Comparison of ENCODE assay signal across 1 cellular context in the genomic region with DNA sequence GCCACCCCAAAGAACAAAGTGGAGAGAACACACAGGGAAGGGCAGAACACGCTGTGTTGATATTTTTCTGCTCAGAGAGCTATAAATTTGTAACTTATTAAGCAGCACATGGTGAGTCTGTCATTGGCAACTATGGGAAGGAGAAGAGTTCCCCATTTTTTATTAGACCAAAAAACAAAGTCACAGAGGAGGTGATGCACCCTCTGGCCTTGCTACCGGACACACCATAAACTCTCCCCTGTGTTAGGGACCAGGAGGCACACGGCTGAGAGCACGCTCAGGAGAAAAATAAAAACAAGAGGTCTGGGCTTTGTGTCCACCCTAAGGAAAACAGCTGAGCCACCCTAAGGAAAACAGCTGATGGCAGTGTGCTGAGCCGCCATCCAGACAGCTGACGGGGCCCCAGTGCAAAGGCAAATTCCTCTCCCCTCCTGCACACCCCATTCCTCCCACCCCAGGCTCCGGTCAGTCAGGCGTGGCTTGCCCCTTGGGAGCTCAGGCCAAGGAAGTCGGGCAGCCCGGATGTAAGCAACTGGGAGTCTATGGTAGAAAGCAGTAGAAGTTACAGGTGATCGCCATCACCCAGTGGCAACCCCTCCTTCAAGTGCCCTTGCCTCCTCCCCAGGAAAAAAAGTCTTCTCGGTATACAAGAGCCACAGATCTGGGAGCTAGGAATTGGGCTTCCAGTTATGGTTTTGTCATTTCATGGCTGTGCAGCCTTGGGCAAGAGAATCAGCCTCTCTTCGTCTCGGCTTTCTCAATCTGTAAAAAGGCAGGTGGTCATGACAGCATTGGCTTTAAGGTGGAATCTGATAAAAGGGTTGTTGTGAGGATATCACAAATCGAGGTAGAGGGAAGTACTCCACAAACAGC.
TF ChIP-seq lines count a peak whose summit lies in the region.

No MANE protein-coding gene starts in this region.

TF ChIP-seq in SK-N-SH, 30 proteins besides CTCF, POLR2A, EP300 and RAD21 (continued from another document):
- TF ChIP-seq, protein P1, sequence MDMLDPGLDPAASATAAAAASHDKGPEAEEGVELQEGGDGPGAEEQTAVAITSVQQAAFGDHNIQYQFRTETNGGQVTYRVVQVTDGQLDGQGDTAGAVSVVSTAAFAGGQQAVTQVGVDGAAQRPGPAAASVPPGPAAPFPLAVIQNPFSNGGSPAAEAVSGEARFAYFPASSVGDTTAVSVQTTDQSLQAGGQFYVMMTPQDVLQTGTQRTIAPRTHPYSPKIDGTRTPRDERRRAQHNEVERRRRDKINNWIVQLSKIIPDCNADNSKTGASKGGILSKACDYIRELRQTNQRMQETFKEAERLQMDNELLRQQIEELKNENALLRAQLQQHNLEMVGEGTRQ (IDR thresholded peaks at IDR 0.05; ENCODE audit: borderline replicate concordance, low read depth, low read length), result no peak
- TF ChIP-seq RCOR1 (IDR thresholded peaks at IDR 0.05; ENCODE audit: low read length) (no peak), NRF1 (IDR thresholded peaks at IDR 0.05; ENCODE audit: low read depth, low read length) (no peak), FOSL2 (IDR thresholded peaks at IDR 0.05; ENCODE audit: borderline replicate concordance, low read depth) (no peak), NFIC (IDR thresholded peaks at IDR 0.05; ENCODE audit: borderline replicate concordance) (no peak), GATA2 (CRISPR knock-in tag; IDR thresholded peaks at IDR 0.05) (no peak)
